8 cellular contexts compared by ENCODE assay signal in genomic region chrX:56994375-56995270, GRCh38. TPM values are rescaled to one million over a fixed set of nuclear protein-coding genes. Genes with fewer than 3 reads are reported as not detected.
A peak's percentile ranks its signal among the peaks of the same experiment; 100 is the strongest.
DNase-seq lines count a peak whose midpoint lies in the region; ATAC-seq and TF ChIP-seq lines count a peak whose summit lies in the region.

No MANE protein-coding gene starts in this region.

- no peaks in the 10 kb centered on the region for H3K9me3 ChIP-seq in right atrium auricular region
- H3K9me3 ChIP-seq in sigmoid colon: no peaks in the 10 kb centered on the region

- intact Hi-C loops in activated T-helper 1 cell treated with anti-CD3 and anti-CD28 coated beads, Interleukin-12 subunit alpha, Interleukin-12 subunit beta, Interleukin-2, Interleukin-4 antibody, amounts not matched to agents 30 ng/mL and 10 ng/mL and 1 ng/mL, durations not matched to agents 14 hours and 24 hours and 36 hours (cut with micrococcal nuclease): loop anchor here (1.0 to 10.0 kb wide), 4 partner anchors 127 to 598 kb away; partner anchors contain the start of genes FAAH2, SPIN2B and ZXDB
- intact Hi-C loops in sigmoid colon (cut with DNase I): loop anchor here (10.0 kb wide), 2 partner anchors 120 to 600 kb away; partner anchors contain the start of gene ZXDB

- TF ChIP-seq EP300 in sigmoid colon (IDR thresholded peaks at IDR 0.05): no peak

- H3K4me1 Mint-ChIP-seq in activated naive CD4-positive, alpha-beta T cell treated with anti-CD3 and anti-CD28 coated beads, Interleukin-2, amount 10 ng/mL, durations not matched to agents 7 days and 5 days: peaks cover 30% of the 10 kb centered on the region
- H3K4me1 Mint-ChIP-seq in activated T-helper 1 cell treated with anti-CD3 and anti-CD28 coated beads, Interleukin-12 subunit alpha, Interleukin-12 subunit beta, Interleukin-2, Interleukin-4 antibody, amounts not matched to agents 30 ng/mL and 10 ng/mL and 1 ng/mL, durations not matched to agents 14 hours and 24 hours and 36 hours (ENCODE audit: low read depth): peaks cover 18% of the 10 kb centered on the region

- peak overlapping the region; percentile 59 for H3K27ac Mint-ChIP-seq in activated naive CD4-positive, alpha-beta T cell treated with anti-CD3 and anti-CD28 coated beads, Interleukin-2, amount 10 ng/mL, durations not matched to agents 7 days and 5 days
- H3K27ac Mint-ChIP-seq in activated T-helper 1 cell treated with anti-CD3 and anti-CD28 coated beads, Interleukin-12 subunit alpha, Interleukin-12 subunit beta, Interleukin-2, Interleukin-4 antibody, amounts not matched to agents 30 ng/mL and 10 ng/mL and 1 ng/mL, durations not matched to agents 14 hours and 24 hours and 36 hours: peak overlapping the region; percentile 83

- H3K4me3 ChIP-seq in right atrium auricular region: peak overlapping the region; percentile 58 to 61
- peak overlapping the region; percentile 60 to 65 (median 62) for H3K4me3 ChIP-seq in sigmoid colon

- no peak for DNase-seq in activated naive CD4-positive, alpha-beta T cell treated with anti-CD3 and anti-CD28 coated beads, Interleukin-2, amount 10 ng/mL, durations not matched to agents 7 days and 5 days
- DNase-seq in activated naive CD4-positive, alpha-beta T cell treated with Interleukin-2 at 50 U/mL for 16 hours: no peak
- no peak for DNase-seq in activated T-helper 1 cell treated with anti-CD3 and anti-CD28 coated beads, Interleukin-12 subunit alpha, Interleukin-12 subunit beta, Interleukin-2, Interleukin-4 antibody, amounts not matched to agents 30 ng/mL and 10 ng/mL and 1 ng/mL, durations not matched to agents 14 hours and 24 hours and 36 hours (ENCODE audit: low spot score)
- DNase-seq in right atrium auricular region (ENCODE audit: low spot score) (no peak), sigmoid colon (no peak), NCI-H446 (lab: John Stamatoyannopoulos, UW) (no peak)

- H3K9me3 Mint-ChIP-seq in activated naive CD4-positive, alpha-beta T cell treated with anti-CD3 and anti-CD28 coated beads, Interleukin-2, amount 10 ng/mL, durations not matched to agents 7 days and 5 days: no peaks in the 10 kb centered on the region
- no peaks in the 10 kb centered on the region for H3K9me3 Mint-ChIP-seq in activated T-helper 1 cell treated with anti-CD3 and anti-CD28 coated beads, Interleukin-12 subunit alpha, Interleukin-12 subunit beta, Interleukin-2, Interleukin-4 antibody, amounts not matched to agents 30 ng/mL and 10 ng/mL and 1 ng/mL, durations not matched to agents 14 hours and 24 hours and 36 hours

- CTCF ChIA-PET in activated naive CD4-positive, alpha-beta T cell treated with anti-CD3 and anti-CD28 coated beads, Interleukin-2, amount 10 ng/mL, durations not matched to agents 7 days and 5 days (lab: Charles Lee): interaction anchor here (0.6 kb wide), 1 partner anchor 713 kb away, joined by 3 read pairs; no protein-coding TSS in a partner anchor

- no peak for TF ChIP-seq POLR2A in sigmoid colon (IDR thresholded peaks at IDR 0.05)

- WGBS in sigmoid colon, 2 donors: 18 to 31% methylated on average over 26 of the region's 26 CpGs

- peak overlapping the region; percentile 86 for H3K4me3 Mint-ChIP-seq in activated naive CD4-positive, alpha-beta T cell treated with anti-CD3 and anti-CD28 coated beads, Interleukin-2, amount 10 ng/mL, durations not matched to agents 7 days and 5 days
- peak overlapping the region; percentile 90 for H3K4me3 Mint-ChIP-seq in activated T-helper 1 cell treated with anti-CD3 and anti-CD28 coated beads, Interleukin-12 subunit alpha, Interleukin-12 subunit beta, Interleukin-2, Interleukin-4 antibody, amounts not matched to agents 30 ng/mL and 10 ng/mL and 1 ng/mL, durations not matched to agents 14 hours and 24 hours and 36 hours

- H3K27ac ChIP-seq in right atrium auricular region (peak overlapping the region; percentile 62 to 70), sigmoid colon (peak overlapping the region; percentile 73 to 81 (median 78))

- TF ChIP-seq CTCF in right atrium auricular region (IDR thresholded peaks at IDR 0.05): no peak
- TF ChIP-seq CTCF in sigmoid colon (IDR thresholded peaks at IDR 0.05): no peak

- H3K4me1 ChIP-seq in right atrium auricular region (no peaks in the 10 kb centered on the region), sigmoid colon (peaks cover 0 to 11% (median 0%) of the 10 kb centered on the region in 4 donors)

- no peaks in the 10 kb centered on the region for H3K27me3 Mint-ChIP-seq in activated naive CD4-positive, alpha-beta T cell treated with anti-CD3 and anti-CD28 coated beads, Interleukin-2, amount 10 ng/mL, durations not matched to agents 7 days and 5 days
- H3K27me3 Mint-ChIP-seq in activated T-helper 1 cell treated with anti-CD3 and anti-CD28 coated beads, Interleukin-12 subunit alpha, Interleukin-12 subunit beta, Interleukin-2, Interleukin-4 antibody, amounts not matched to agents 30 ng/mL and 10 ng/mL and 1 ng/mL, durations not matched to agents 14 hours and 24 hours and 36 hours (ENCODE audit: insufficient read depth): no peaks in the 10 kb centered on the region

- H3K36me3 ChIP-seq in right atrium auricular region: no peaks in the 10 kb centered on the region
- no peaks in the 10 kb centered on the region for H3K36me3 ChIP-seq in sigmoid colon

- H3K36me3 Mint-ChIP-seq in activated naive CD4-positive, alpha-beta T cell treated with anti-CD3 and anti-CD28 coated beads, Interleukin-2, amount 10 ng/mL, durations not matched to agents 7 days and 5 days: peaks cover 16% of the 10 kb centered on the region
- H3K36me3 Mint-ChIP-seq in activated T-helper 1 cell treated with anti-CD3 and anti-CD28 coated beads, Interleukin-12 subunit alpha, Interleukin-12 subunit beta, Interleukin-2, Interleukin-4 antibody, amounts not matched to agents 30 ng/mL and 10 ng/mL and 1 ng/mL, durations not matched to agents 14 hours and 24 hours and 36 hours (ENCODE audit: low read depth): peaks cover 16% of the 10 kb centered on the region

- no peak for ATAC-seq in HG03135 (IDR thresholded peaks at IDR 0.05; ENCODE audit: unreplicated experiment)
- no peak for ATAC-seq in GM19351 (IDR thresholded peaks at IDR 0.05; ENCODE audit: unreplicated experiment)

- H3K27me3 ChIP-seq in right atrium auricular region (no peaks in the 10 kb centered on the region), sigmoid colon (no peaks in the 10 kb centered on the region)

RNA-seq across cellular contexts. Expression of gene SPIN3, which starts 0.7 kb away (rescaled TPM):
- 9.4 and 9.6 TPM in 2 replicates for total RNA-seq in activated T-helper 1 cell treated with anti-CD3 and anti-CD28 coated beads, Interleukin-12 subunit alpha, Interleukin-12 subunit beta, Interleukin-2, Interleukin-4 antibody, amounts not matched to agents 30 ng/mL and 10 ng/mL and 1 ng/mL, durations not matched to agents 14 hours and 24 hours and 36 hours
- 1 to 10 TPM; 3.5 to 4.2 TPM for total RNA-seq in right atrium auricular region
- total RNA-seq in sigmoid colon: 10 to 100 TPM in 1 of 4 donors, 1 to 10 TPM in 3; 6.5 to 16.9 (median 9.3) TPM
- polyA plus RNA-seq in sigmoid colon: 1 to 10 TPM; 1.6 to 4.2 (median 3.8) TPM
